ENCODE assay signal across 8 cellular contexts in the genomic region with DNA sequence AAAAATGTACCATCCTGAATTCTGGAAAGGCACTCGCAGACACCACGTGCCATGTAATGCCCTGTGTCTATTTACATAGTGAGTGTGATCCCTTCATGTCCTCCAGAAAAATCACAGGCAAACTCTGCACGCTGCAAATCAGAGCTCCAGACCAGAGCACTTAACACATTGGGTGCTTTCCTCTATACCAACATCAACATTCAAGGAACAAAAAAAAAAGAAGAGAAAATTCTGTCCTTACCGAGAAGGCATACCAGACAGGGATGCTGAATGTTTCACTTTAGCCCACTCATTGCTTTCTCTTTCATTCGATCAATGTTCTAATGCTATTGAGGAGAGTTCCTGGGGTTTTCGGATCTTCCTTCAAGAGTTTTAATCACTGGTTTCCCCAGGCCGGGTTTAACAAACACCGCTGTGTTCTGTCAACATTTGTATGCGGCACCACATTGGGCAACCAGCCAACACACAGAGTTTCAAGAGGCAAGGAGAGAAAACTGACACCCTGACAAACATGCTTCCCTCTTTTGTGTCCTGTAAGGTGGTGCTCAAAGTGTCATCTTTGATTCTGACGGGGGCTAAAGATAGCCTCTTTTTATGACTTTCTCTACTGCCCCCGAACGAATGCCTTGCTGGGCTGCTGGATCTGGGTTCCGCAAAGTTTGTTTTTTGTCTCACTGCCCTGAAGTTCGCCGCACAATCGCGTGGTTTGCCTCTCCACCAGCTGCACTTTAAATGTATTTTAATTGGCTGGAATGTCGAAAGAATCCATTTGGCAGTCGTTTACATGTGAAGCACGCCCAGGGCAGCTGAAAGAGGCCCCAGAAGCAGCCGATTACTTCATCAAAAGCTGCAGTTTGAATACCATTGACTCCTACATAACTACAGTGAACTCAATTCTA.
DNase-seq lines count a peak whose midpoint lies in the region; ATAC-seq lines count a peak whose summit lies in the region.

No MANE protein-coding gene starts in this region.

- ATAC-seq in HG03571 (IDR thresholded peaks at IDR 0.05; ENCODE audit: unreplicated experiment) (no peak), HG02678 (IDR thresholded peaks at IDR 0.05; ENCODE audit: unreplicated experiment) (no peak)

- DNase-seq in Daoy (ENCODE audit: low read depth) (peak; percentile 63), NCI-H510A (lab: John Stamatoyannopoulos, UW) (peak; percentile 83), epithelial cell of prostate (ENCODE audit: low read depth, low spot score) (peak; percentile 3), middle frontal gyrus (ENCODE audit: extremely low spot score, low spot score) (peak; percentile 33)
- DNase-seq in effector CD4-positive, alpha-beta T cell = no peak
- DNase-seq in stimulated activated CD4-positive, alpha-beta T cell treated with anti-CD3 and anti-CD28 coated beads, Interleukin-2, amount 100 ng/mL, for 24 hours = no peak

- no peak overlapping the region for H3K27ac ChIP-seq in epithelial cell of prostate

Comparison
In these comparisons a context has a peak if more than half of its experiments do, and no peak if none do; other contexts are left out.
1. DNase-seq: peak in Daoy (single experiment), NCI-H510A (single experiment), epithelial cell of prostate (single experiment) and middle frontal gyrus (single experiment); none in effector CD4-positive, alpha-beta T cell (single experiment) and stimulated activated CD4-positive, alpha-beta T cell treated with anti-CD3 and anti-CD28 coated beads, Interleukin-2, amount 100 ng/mL, for 24 hours (0 of 2).